In the genomic region with DNA sequence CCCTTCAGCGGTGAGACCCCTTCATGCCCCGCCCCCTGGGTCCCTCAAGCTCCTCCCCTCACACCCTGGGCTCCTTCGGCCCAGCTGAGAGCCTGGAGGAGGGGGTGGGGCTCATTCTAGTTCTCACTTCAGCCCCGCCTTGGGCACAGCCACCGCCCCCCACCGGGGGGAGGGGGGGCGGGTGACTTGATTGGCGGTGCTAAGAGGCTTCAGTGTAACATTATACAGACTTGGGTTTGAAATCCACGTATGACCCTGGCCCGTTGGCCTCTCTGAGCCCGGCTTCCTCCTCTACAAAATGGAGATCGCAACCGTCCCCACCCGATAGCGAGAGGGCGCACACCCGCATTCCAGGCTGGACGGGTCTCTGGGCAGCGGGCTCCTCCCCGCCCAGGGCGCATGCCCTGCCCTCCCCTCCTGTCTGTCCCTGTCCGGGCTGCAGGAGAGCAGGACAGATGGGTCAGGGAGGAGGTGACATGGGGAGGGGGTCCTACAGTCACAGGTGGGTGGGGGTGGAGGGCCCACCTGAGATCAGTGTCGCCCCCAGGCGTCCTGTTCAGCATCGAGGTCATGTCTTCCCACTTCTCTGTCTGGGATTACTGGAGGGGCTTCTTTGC, we compare ENCODE assay signal across 8 cellular contexts. TPM values are rescaled to one million over a fixed set of nuclear protein-coding genes. Genes with fewer than 3 reads are reported as not detected.
DNase-seq lines count a peak whose midpoint lies in the region; ATAC-seq and TF ChIP-seq lines count a peak whose summit lies in the region.

No MANE protein-coding gene starts in this region.

- H3K36me3 ChIP-seq in PC-9 (ENCODE audit: low read depth), result no peaks in the 10 kb centered on the region

- no peaks in the 10 kb centered on the region for H3K9me3 Mint-ChIP-seq in central memory CD8-positive, alpha-beta T cell

- DNase-seq in GM03348 (ENCODE audit: low spot score) (peak; percentile 76), PC-9 (peak in 1 of 2 experiments; percentile 68), left kidney (ENCODE audit: low read depth, low spot score) (peak; percentile 96), globus pallidus (ENCODE audit: low spot score) (no peak)
- no peak for DNase-seq in central memory CD8-positive, alpha-beta T cell (ENCODE audit: low spot score in 2 of 2)
- DNase-seq in stimulated activated CD8-positive, alpha-beta memory T cell treated with anti-CD3 and anti-CD28 coated beads, Interleukin-4, amount 100 ng/mL, for 48 hours, result peak; percentile 71

- no peak overlapping the region for H3K27ac Mint-ChIP-seq in central memory CD8-positive, alpha-beta T cell (ENCODE audit: low read depth)

- H3K79me2 ChIP-seq in PC-9 (ENCODE audit: low read depth), result no peaks in the 10 kb centered on the region

- H3K4me3 ChIP-seq in PC-9, result peak overlapping the region; percentile 42

- H3K27me3 Mint-ChIP-seq in central memory CD8-positive, alpha-beta T cell, result peaks cover 64% of the 10 kb centered on the region

- BruUV-seq in PC-9 (replicated peaks; lab: Mats Ljungman, UMichigan), result no TSS peak

- H4K20me1 ChIP-seq in PC-9 (ENCODE audit: insufficient read depth), result no peaks in the 10 kb centered on the region

- no peak for ATAC-seq in central memory CD8-positive, alpha-beta T cell (replicated peaks; ENCODE audit: extremely low read depth, poor library complexity, severe bottlenecking)
- ATAC-seq in HG03039 (IDR thresholded peaks at IDR 0.05; ENCODE audit: unreplicated experiment) (no peak), GM18502 (IDR thresholded peaks at IDR 0.05; ENCODE audit: poor library complexity, unreplicated experiment) (no peak)

- H3F3A ChIP-seq in PC-9 (ENCODE audit: insufficient read depth, low read depth), result no peaks in the 10 kb centered on the region

- POLR2A ChIA-PET in PC-9 (lab: Charles Lee; ENCODE audit: unreplicated experiment), result interaction anchor here (0.6 kb wide), 1 partner anchor 625 kb away, joined by 18 read pairs; no protein-coding TSS in a partner anchor

- intact Hi-C loops in PC-9 (cut with micrococcal nuclease; ENCODE audit: unreplicated experiment), result no loop called here

- H3K36me3 Mint-ChIP-seq in central memory CD8-positive, alpha-beta T cell (ENCODE audit: insufficient read depth), result no peaks in the 10 kb centered on the region

- H3K4me1 ChIP-seq in PC-9 (replicated peaks; ENCODE audit: insufficient read depth), result 0 out of 2 replicates have a peak, but pooled peaks cover 6% of the 10 kb centered on the region

- H3K4me2 ChIP-seq in PC-9, result peak overlapping the region; percentile 67

- no peaks in the 10 kb centered on the region for H3K9me2 ChIP-seq in PC-9 (ENCODE audit: insufficient read depth)

- TF ChIP-seq CTCF in PC-9 (conservative IDR thresholded peaks at IDR 0.05), result no peak

- H2AFZ ChIP-seq in PC-9, result no peak overlapping the region

- H3K9me3 ChIP-seq in PC-9 (ENCODE audit: insufficient read depth, low read depth), result no peaks in the 10 kb centered on the region

- no peaks in the 10 kb centered on the region for H3K4me1 Mint-ChIP-seq in central memory CD8-positive, alpha-beta T cell

- peak overlapping the region; percentile 18 for H3K4me3 Mint-ChIP-seq in central memory CD8-positive, alpha-beta T cell

- CTCF ChIA-PET in PC-9 (lab: Charles Lee), result interaction anchor here (0.6 kb wide), 2 partner anchors 33 to 52 kb away, joined by 3 read pairs; no protein-coding TSS in a partner anchor

- H3K27ac ChIP-seq in PC-9, result no peak overlapping the region

- no peaks in the 10 kb centered on the region for H3K27me3 ChIP-seq in PC-9 (ENCODE audit: insufficient read depth, low read depth)

RNA-seq across cellular contexts. Expression of a gene that starts 5.1 kb away (rescaled TPM):
- total RNA-seq in PC-9 (2021), result 1.1 and 1.9 TPM in 2 replicates

RNA-seq across cellular contexts. Expression of a gene that starts 24.8 kb away (rescaled TPM):
- total RNA-seq in PC-9 (2021), result 7.4 and 12.3 TPM in 2 replicates

RNA-seq across cellular contexts. Expression of a gene that starts 26.8 kb away (rescaled TPM):
- total RNA-seq in PC-9 (2021), result 1.0 and 1.1 TPM in 2 replicates

RNA-seq across cellular contexts. Expression of a gene that starts 30.8 kb away (rescaled TPM):
- not detected in 2 replicates for total RNA-seq in PC-9 (2021)

RNA-seq across cellular contexts. Expression of a gene that starts 44.6 kb away (rescaled TPM):
- total RNA-seq in PC-9 (2021), result not detected in 2 replicates

Comparison
In these comparisons a context has a peak if more than half of its experiments do, and no peak if none do; other contexts are left out.
1. DNase-seq: peak in GM03348 (single experiment), left kidney (single experiment) and stimulated activated CD8-positive, alpha-beta memory T cell treated with anti-CD3 and anti-CD28 coated beads, Interleukin-4, amount 100 ng/mL, for 48 hours (single experiment); none in central memory CD8-positive, alpha-beta T cell (0 of 2) and globus pallidus (single experiment).